In genomic region chr4:158192439-158193158, GRCh38 we compare ENCODE assay signal across 1 cellular context.
TF ChIP-seq lines count a peak whose summit lies in the region.

No MANE protein-coding gene starts in this region.

TF ChIP-seq in HCT116, 20 proteins besides CTCF, POLR2A, EP300 and RAD21 (continued from another document):
- TF ChIP-seq ZFX (IDR thresholded peaks at IDR 0.05) (no peak), POLR2AphosphoS5 (IDR thresholded peaks at IDR 0.05; ENCODE audit: low read depth, low read length) (no peak), YY1 (IDR thresholded peaks at IDR 0.05; ENCODE audit: extremely low read depth, insufficient replicate concordance, low read depth, low read length) (no peak), REST (IDR thresholded peaks at IDR 0.05; ENCODE audit: low read depth) (no peak), TCF7L2 (IDR thresholded peaks at IDR 0.05; ENCODE audit: borderline replicate concordance, extremely low read depth, insufficient read depth, insufficient read length) (no peak), SRF (IDR thresholded peaks at IDR 0.05; ENCODE audit: low read depth) (no peak)
